In the genomic region with DNA sequence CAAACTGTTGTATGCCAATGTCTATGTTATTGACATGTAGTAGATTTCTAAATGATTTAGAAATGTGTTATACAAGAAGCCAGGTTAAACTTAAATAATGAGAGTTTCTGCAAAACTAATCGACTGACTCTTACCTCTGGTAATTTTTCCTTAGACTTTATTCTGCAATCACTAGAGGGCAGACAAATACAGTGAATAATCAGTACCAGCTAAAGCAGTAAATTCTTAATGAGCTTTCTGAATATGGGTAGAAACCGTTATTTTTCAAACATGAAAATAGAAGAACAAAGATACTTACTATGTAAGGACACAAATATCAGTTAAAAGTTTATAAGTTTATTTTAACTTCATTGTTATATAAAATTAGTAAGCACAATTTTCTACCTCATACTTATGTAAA, we compare ENCODE assay signal across 1 cellular context.
TF ChIP-seq lines count a peak whose summit lies in the region.

No MANE protein-coding gene starts in this region.

TF ChIP-seq in H1, 55 proteins besides CTCF, POLR2A, EP300 and RAD21 (continued from another document):
- no peak for TF ChIP-seq KDM4A (IDR thresholded peaks at IDR 0.05; ENCODE audit: low read depth, low read length, severe bottlenecking)
